ENCODE assay signal across 27 cellular contexts in genomic region chr12:126554599-126554998, GRCh38.
"Had no signal": no experiment of that assay in that cellular context is flagged by ENCODE, and none has a peak within 500 bp of the region (broad histone marks: within the 10 kb centered on the region; RNA-seq: fewer than 3 reads in every experiment).

No MANE protein-coding gene starts in this region.

- ATAC-seq: activated CD4-positive, CD25-positive, alpha-beta regulatory T cell treated with anti-CD3 and anti-CD28 coated beads, Interleukin-2, amount 50 U/mL, for 24 hours; esophagus mucosa; left cardiac atrium; right lobe of liver; T-helper 17 cell had no signal

- DNase-seq: activated CD4-positive, alpha-beta memory T cell treated with anti-CD3 and anti-CD28 coated beads for 36 hours; activated CD4-positive, alpha-beta T cell treated with anti-CD3 and anti-CD28 coated beads for 48 hours; activated CD8-positive, alpha-beta memory T cell treated with anti-CD3 and anti-CD28 coated beads, Interleukin-2, amount 50 U/mL, for 4 hours; activated gamma-delta T cell; activated naive CD4-positive, alpha-beta T cell treated with anti-CD3 and anti-CD28 coated beads, Interleukin-2, amount 50 U/mL, for 16 hours; activated T-cell treated with anti-CD3 and anti-CD28 coated beads, Interleukin-2, amount 50 U/mL, for 1 hour; amniotic stem cell; brain microvascular endothelial cell; cortex of kidney; foreskin fibroblast; head of caudate nucleus; hippocampal formation; left cardiac atrium; mammary epithelial cell; naive B cell; nephron progenitor cell; ovary; right lobe of liver; stimulated activated CD4-positive, alpha-beta T cell treated with anti-CD3 and anti-CD28 coated beads, Interleukin-2, amount 100 ng/mL, for 48 hours; stimulated activated naive CD4-positive, alpha-beta T cell treated with Interleukin-2 at 50 U/mL for 16 hours; T-helper 17 cell; T1000; testis; transverse colon; WERI-Rb-1 had no signal
